Comparison of ENCODE assay signal across 8 cellular contexts in the genomic region with DNA sequence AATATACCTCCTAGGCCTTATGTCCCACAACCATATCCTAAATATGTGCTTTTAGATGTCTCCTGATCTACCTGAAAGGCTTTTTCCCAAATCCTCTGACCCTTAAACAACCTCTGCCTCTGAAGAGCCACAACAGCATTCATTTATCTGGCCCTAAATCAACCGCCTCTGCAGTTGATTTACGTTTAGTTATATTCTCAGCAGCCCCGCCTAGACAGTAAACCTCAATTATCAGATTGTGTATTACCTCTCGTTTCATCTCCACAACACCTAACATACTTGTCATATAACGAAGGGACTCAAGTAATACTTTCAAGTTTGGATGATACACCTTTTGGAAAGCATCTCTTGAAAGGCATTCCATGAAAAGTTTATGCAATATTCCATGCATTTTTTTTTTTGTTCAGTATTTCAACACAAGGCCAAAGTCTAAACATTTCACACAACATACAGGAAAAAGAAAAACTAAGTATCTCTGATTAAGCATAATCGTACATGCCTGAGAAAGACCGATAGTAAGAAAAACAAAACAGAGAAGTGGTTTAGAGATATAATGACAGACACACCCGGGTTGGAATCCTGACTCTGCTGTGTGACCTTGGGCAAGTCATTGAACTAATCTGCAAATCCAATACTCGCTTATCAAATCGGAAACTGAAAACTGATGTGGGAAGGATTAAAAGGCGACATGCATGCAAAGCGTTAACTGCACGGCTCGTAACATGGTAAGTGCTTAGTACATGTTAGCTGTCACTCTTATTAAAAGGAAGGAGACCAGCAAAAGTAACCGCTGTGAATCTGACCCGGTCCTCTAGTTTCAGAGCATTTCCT.
DNase-seq lines count a peak whose midpoint lies in the region; ATAC-seq and TF ChIP-seq lines count a peak whose summit lies in the region.

No MANE protein-coding gene starts in this region.

- H3K27ac ChIP-seq in brain microvascular endothelial cell (peak overlapping the region; percentile 84), mucosa of rectum (ENCODE audit: low read depth in 2 of 2, low read length in 2 of 2) (peak overlapping the region; percentile 79 to 82)

- H3K9me3 ChIP-seq in mucosa of rectum (ENCODE audit: control insufficient read depth in 2 of 2, low read length in 2 of 2) = no peaks in the 10 kb centered on the region

- peaks cover 14 to 15% of the 10 kb centered on the region in 2 donors for H3K4me1 ChIP-seq in mucosa of rectum (ENCODE audit: control insufficient read depth in 2 of 2, insufficient read depth in 2 of 2, low read length in 2 of 2)

- H3K4me3 ChIP-seq in GM12865 (ENCODE audit: low read depth, low read length) (peak overlapping the region; percentile 66), brain microvascular endothelial cell (ENCODE audit: low read depth, low read length) (peak overlapping the region; percentile 93), mucosa of rectum (ENCODE audit: low read length in 2 of 2) (peak overlapping the region; percentile 90 to 94)

- no peaks in the 10 kb centered on the region for H3K27me3 ChIP-seq in brain microvascular endothelial cell (replicated peaks)
- no peaks in the 10 kb centered on the region for H3K27me3 ChIP-seq in mucosa of rectum (ENCODE audit: control insufficient read depth in 2 of 2, insufficient read depth in 2 of 2, low read length in 2 of 2)

- in situ Hi-C loops in brain microvascular endothelial cell (cut with HindIII; ENCODE audit: low pct_ligation_motif_present, low sequenced_read_pairs) = no loop called here

- DNase-seq in GM12865 (ENCODE audit: low read depth) (no peak), brain microvascular endothelial cell (no peak), activated gamma-delta T cell treated with Interleukin-2 at 50 U/mL for 16 hours (no peak), HuH-7 (ENCODE audit: low spot score) (no peak), anterior cingulate cortex (lab: John Stamatoyannopoulos, UW) (no peak)
- no peak for DNase-seq in stimulated activated CD4-positive, alpha-beta T cell treated with anti-CD3 and anti-CD28 coated beads, Interleukin-15, amount 100 ng/mL, for 24 hours

- H3K36me3 ChIP-seq in brain microvascular endothelial cell (replicated peaks) (peaks cover 6% of the 10 kb centered on the region), mucosa of rectum (ENCODE audit: control insufficient read depth in 2 of 2, insufficient read depth in 2 of 2, low read length in 2 of 2) (peaks cover 4 to 7% of the 10 kb centered on the region in 2 donors)

- H3K9ac ChIP-seq in mucosa of rectum (ENCODE audit: low read depth in 1 of 2, low read length in 2 of 2) = peak overlapping the region; percentile 66 to 86

- no peak for TF ChIP-seq CTCF in GM12865 (IDR thresholded peaks at IDR 0.05; ENCODE audit: insufficient read depth, low read depth, low read length, missing control alignments)
- no peak for TF ChIP-seq CTCF in brain microvascular endothelial cell (IDR thresholded peaks at IDR 0.05; ENCODE audit: low read depth, low read length, missing control alignments)

- ATAC-seq in HG03432 (IDR thresholded peaks at IDR 0.05; ENCODE audit: unreplicated experiment) = peak; percentile 0
